Comparison of ENCODE assay signal across 25 cellular contexts in the genomic region with DNA sequence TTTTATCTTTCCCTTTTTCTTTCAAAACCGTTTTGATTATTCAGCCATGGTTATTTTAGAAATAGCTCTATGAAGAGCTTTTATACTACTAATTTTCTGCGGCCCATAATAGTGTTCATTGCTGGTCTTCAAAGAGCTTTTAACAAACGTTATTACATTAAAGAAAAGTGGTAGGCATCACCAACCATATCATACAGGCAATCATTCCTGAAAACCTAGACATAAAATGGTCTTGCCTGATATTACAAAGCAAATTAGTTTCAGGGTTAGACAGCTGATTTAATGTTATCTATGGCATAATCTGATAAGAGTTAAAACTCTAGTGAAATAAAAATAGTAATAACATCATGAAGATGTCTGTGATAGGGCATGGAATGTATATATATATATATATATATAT.
"Had no signal": no experiment of that assay in that cellular context is flagged by ENCODE, and none has a peak within 500 bp of the region (broad histone marks: within the 10 kb centered on the region; RNA-seq: fewer than 3 reads in every experiment).

No MANE protein-coding gene starts in this region.

- DNase-seq: stimulated activated CD4-positive, alpha-beta T cell treated with anti-CD3 and anti-CD28 coated beads, Interleukin-2, amount 100 ng/mL, for 48 hours; stimulated activated CD4-positive, alpha-beta T cell treated with anti-CD3 and anti-CD28 coated beads, Interleukin-4, amount 100 ng/mL, for 24 hours; stimulated activated CD4-positive, alpha-beta T cell treated with anti-CD3 and anti-CD28 coated beads, Interleukin-4, amount 100 ng/mL, for 4 hours; stimulated activated CD8-positive, alpha-beta memory T cell treated with anti-CD3 and anti-CD28 coated beads, Interleukin-4, amount 100 ng/mL, for 48 hours; stimulated activated naive B cell treated with anti-CD40 and anti-IgM and Interleukin-4, amounts not matched to agents 10 μg/mL and 1 μg/mL and 100 μg/mL, for 72 hours; stimulated activated naive CD4-positive, alpha-beta T cell; stimulated activated naive CD4-positive, alpha-beta T cell treated with Interleukin-2 at 50 U/mL for 16 hours; stimulated activated naive CD8-positive, alpha-beta T cell treated with anti-CD3 and anti-CD28 coated beads, Interleukin-15, amount 100 ng/mL, for 72 hours; stimulated activated naive CD8-positive, alpha-beta T cell treated with anti-CD3 and anti-CD28 coated beads, Interleukin-15, Interleukin-2, amounts not matched to agents 100 U/mL and 50 U/mL, for 24 hours; stomach; substantia nigra; testis; thyroid gland; tibial artery; transverse colon; trophoblast cell; upper lobe of left lung; upper lobe of right lung; uterus had no signal

- H3K4me1 ChIP-seq: stomach, suprapubic skin, testis, thyroid gland, tibial artery, tibial nerve, transverse colon, upper lobe of left lung, upper lobe of right lung, uterus, vagina had no signal

- ATAC-seq: stimulated activated effector memory CD8-positive, alpha-beta T cell treated with anti-CD3 and anti-CD28 coated beads, Interleukin-12 subunit alpha, Interleukin-12 subunit beta, amount 100 ng/mL, for 72 hours; stimulated activated memory B cell treated with anti-CD40 and anti-IgM and Interleukin-4, amounts not matched to agents 10 μg/mL and 1 μg/mL and 100 μg/mL, for 72 hours; stimulated activated naive B cell treated with anti-CD40 and anti-IgM and Interleukin-4, amounts not matched to agents 10 μg/mL and 1 μg/mL and 100 μg/mL, for 72 hours; stimulated activated naive CD8-positive, alpha-beta T cell treated with anti-CD3 and anti-CD28 coated beads, Interleukin-15, amount 100 ng/mL, for 72 hours; stimulated activated naive CD8-positive, alpha-beta T cell treated with anti-CD3 and anti-CD28 coated beads, Interleukin-15, Interleukin-2, amounts not matched to agents 100 U/mL and 50 U/mL, for 24 hours; upper lobe of right lung had no signal

- H3K9me3 ChIP-seq: stomach, suprapubic skin, testis, thoracic aorta, thyroid gland, tibial artery, tibial nerve, transverse colon, upper lobe of left lung, upper lobe of right lung, uterus, vagina had no signal

- H3K4me3 ChIP-seq: stomach, suprapubic skin, testis, thoracic aorta, thyroid gland, tibial artery, tibial nerve, transverse colon, upper lobe of left lung, upper lobe of right lung, uterus, vagina had no signal

- H3K27me3 ChIP-seq: stomach, suprapubic skin, testis, thyroid gland, tibial artery, tibial nerve, transverse colon, upper lobe of left lung, upper lobe of right lung, uterus, vagina had no signal

- H3K27ac ChIP-seq: stomach, suprapubic skin, testis, thoracic aorta, thyroid gland, tibial artery, tibial nerve, transverse colon, upper lobe of left lung, upper lobe of right lung, uterus, vagina had no signal

- H3K36me3 ChIP-seq: stomach, suprapubic skin, thoracic aorta, thyroid gland, tibial artery, tibial nerve, transverse colon, upper lobe of left lung, upper lobe of right lung, uterus, vagina had no signal
